In the genomic region with DNA sequence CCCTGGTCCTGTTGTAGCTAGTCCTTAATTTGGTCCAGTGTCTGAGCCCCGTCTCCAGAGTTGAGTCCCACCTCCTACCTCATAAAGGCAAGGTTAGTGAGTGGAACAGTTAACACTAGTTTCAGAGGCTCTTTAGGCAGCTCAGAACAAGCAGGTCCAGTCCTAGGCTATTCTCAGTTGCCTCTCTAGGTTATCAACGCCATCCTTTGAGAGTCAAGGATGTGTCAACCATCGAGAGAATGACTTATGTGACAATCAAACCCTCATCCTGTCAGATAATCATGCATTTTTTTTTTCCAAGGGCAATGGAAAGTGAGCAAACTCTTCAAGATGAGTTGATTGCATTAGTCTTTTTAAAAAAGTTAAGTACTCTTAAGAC, we compare ENCODE assay signal across 14 cellular contexts.
A peak's percentile ranks its signal among the peaks of the same experiment; 100 is the strongest.
DNase-seq lines count a peak whose midpoint lies in the region; ATAC-seq and TF ChIP-seq lines count a peak whose summit lies in the region.
"Had no signal": no experiment of that assay in that cellular context is flagged by ENCODE, and none has a peak within 500 bp of the region (broad histone marks: within the 10 kb centered on the region; RNA-seq: fewer than 3 reads in every experiment).

No MANE protein-coding gene starts in this region.

- H3K4me1 ChIP-seq in right cardiac atrium (ENCODE audit: control insufficient read depth, insufficient read depth, low read length) (peaks cover 14% of the 10 kb centered on the region), stomach (peaks cover 7 to 22% (median 19%) of the 10 kb centered on the region in 4 donors)

- no peak overlapping the region for H3K4me3 ChIP-seq in right cardiac atrium (ENCODE audit: low read length)
- H3K4me3 ChIP-seq in stomach: no peak overlapping the region
- H3K4me3 ChIP-seq: GM23338, skin epidermis had no signal

- intact Hi-C loops in right cardiac atrium (cut with DNase I): loop anchor here in 1 of 4 donors (2.0 kb wide), 1 partner anchor 62 kb away; no protein-coding TSS in a partner anchor
- intact Hi-C loops in stomach (cut with DNase I; ENCODE audit: low total_unique reads): no loop called here

- peaks cover 7% of the 10 kb centered on the region for H3K27me3 Mint-ChIP-seq in HFFc6 (ENCODE audit: insufficient read depth)
- peaks cover 1% of the 10 kb centered on the region for H3K27me3 Mint-ChIP-seq in endothelial cell (ENCODE audit: unreplicated experiment)

- TF ChIP-seq CTCF in HFFc6 (IDR thresholded peaks at IDR 0.05) (no peak), stomach (IDR thresholded peaks at IDR 0.05) (no peak), endothelial cell (IDR thresholded peaks at IDR 0.05; ENCODE audit: unreplicated experiment) (no peak)

- H3K27ac Mint-ChIP-seq in HFFc6 (no peak overlapping the region), endothelial cell (ENCODE audit: unreplicated experiment) (no peak overlapping the region)
- H3K27ac Mint-ChIP-seq: GM23338 had no signal

- ATAC-seq in right cardiac atrium (peak; percentile 15 to 30), HG03108 (IDR thresholded peaks at IDR 0.05; ENCODE audit: unreplicated experiment) (no peak)
- ATAC-seq: GM23338 had no signal

- TF ChIP-seq EP300 in stomach (IDR thresholded peaks at IDR 0.05): no peak

- DNase-seq in HFFc6 (no peak), right cardiac atrium (no peak), stomach (no peak), dermis blood vessel endothelial cell (no peak), NCI-H82 (lab: John Stamatoyannopoulos, UW) (no peak), endothelial cell (ENCODE audit: low spot score) (no peak)
- DNase-seq: activated gamma-delta T cell treated with Interleukin-2 at 50 U/mL for 16 hours; NCI-H1092; stimulated activated naive B cell treated with anti-CD40 and anti-IgM and Interleukin-4, amounts not matched to agents 10 μg/mL and 1 μg/mL and 100 μg/mL, for 72 hours had no signal

- H3K36me3 ChIP-seq in stomach: no peaks in the 10 kb centered on the region
- H3K36me3 ChIP-seq: brain microvascular endothelial cell had no signal

- H3K27ac ChIP-seq in angular gyrus (ENCODE audit: low read depth, low read length) (peak overlapping the region; percentile 79), right cardiac atrium (ENCODE audit: low read length) (peak overlapping the region; percentile 50), stomach (peak overlapping the region in 3 of 5 donors; percentile 49 to 59 (median 54))
- H3K27ac ChIP-seq: brain microvascular endothelial cell had no signal

- H3K36me3 Mint-ChIP-seq in HFFc6 (ENCODE audit: low read depth) (no peaks in the 10 kb centered on the region), endothelial cell (ENCODE audit: low read depth, unreplicated experiment) (no peaks in the 10 kb centered on the region)

- H3K9me3 Mint-ChIP-seq in HFFc6 (no peaks in the 10 kb centered on the region), endothelial cell (ENCODE audit: unreplicated experiment) (no peaks in the 10 kb centered on the region)

- H3K4me3 Mint-ChIP-seq in HFFc6: peak overlapping the region; percentile 68; the same call in 1 of the 2 replicates
- no peak overlapping the region for H3K4me3 Mint-ChIP-seq in endothelial cell (ENCODE audit: unreplicated experiment)
- H3K4me3 Mint-ChIP-seq: GM23338 had no signal

- H3K9me3 ChIP-seq in right cardiac atrium (ENCODE audit: control insufficient read depth, low read length) (no peaks in the 10 kb centered on the region), stomach (peaks cover 0 to 9% (median 0%) of the 10 kb centered on the region in 4 donors)

- WGBS in right cardiac atrium: 31% methylated on average over 3 of the region's 3 CpGs
- 68 to 78% (median 71%) methylated on average over 3 of the region's 3 CpGs for WGBS in stomach, 5 donors

- H3K4me1 Mint-ChIP-seq in HFFc6 (ENCODE audit: low read depth) (peaks cover 14% of the 10 kb centered on the region), endothelial cell (ENCODE audit: unreplicated experiment) (peaks cover 9% of the 10 kb centered on the region)
- H3K4me1 Mint-ChIP-seq: GM23338 had no signal

- H3K27me3 ChIP-seq in right cardiac atrium (ENCODE audit: control insufficient read depth, insufficient read depth) (no peaks in the 10 kb centered on the region), stomach (no peaks in the 10 kb centered on the region)
- H3K27me3 ChIP-seq: brain microvascular endothelial cell had no signal

- TF ChIP-seq POLR2A in stomach (IDR thresholded peaks at IDR 0.05): no peak
